ENCODE assay signal across 27 cellular contexts in the genomic region with DNA sequence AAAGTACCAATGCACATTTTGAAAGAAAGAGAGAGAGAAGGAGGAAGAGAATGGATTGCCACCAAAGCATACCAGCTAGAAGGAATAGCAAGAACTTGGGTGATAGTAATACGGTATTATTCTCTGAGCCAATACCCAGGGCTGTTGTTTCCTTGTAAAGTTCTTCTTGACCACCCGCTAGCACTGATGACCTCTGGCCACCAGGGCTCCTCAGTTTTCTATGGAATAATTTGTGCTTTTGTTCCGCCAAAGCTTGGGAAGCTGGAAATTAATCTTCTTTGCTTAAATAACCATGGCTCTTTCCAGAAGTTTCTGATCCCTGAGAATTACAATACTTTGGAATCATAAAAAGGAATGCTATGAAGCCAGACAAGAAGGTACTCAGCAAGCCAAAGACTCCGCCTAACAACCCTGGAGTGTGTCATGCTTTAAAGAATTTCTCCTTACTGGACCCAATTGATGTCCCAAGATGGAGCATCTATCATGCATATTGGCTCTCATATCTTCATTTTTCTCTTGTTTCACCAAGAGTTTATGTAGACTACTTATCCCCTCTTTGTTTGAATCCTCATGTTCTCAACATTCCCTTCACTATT. TPM values are rescaled to one million over a fixed set of nuclear protein-coding genes. Genes with fewer than 3 reads are reported as not detected.
A peak's percentile ranks its signal among the peaks of the same experiment; 100 is the strongest.
DNase-seq lines count a peak whose midpoint lies in the region; FAIRE-seq and TF ChIP-seq lines count a peak whose summit lies in the region.
"Had no signal": no experiment of that assay in that cellular context is flagged by ENCODE, and none has a peak within 500 bp of the region (broad histone marks: within the 10 kb centered on the region; RNA-seq: fewer than 3 reads in every experiment).

No MANE protein-coding gene starts in this region.

- H2BK12ac ChIP-seq in H1 (ENCODE audit: low read depth, low read length) = no peak overlapping the region

- no peak overlapping the region for H3K56ac ChIP-seq in H1 (replicated peaks; ENCODE audit: insufficient read length, low read depth, low read length)

- H2BK120ac ChIP-seq in H1 (replicated peaks; ENCODE audit: low read depth, low read length) = no peak overlapping the region

- no peak overlapping the region for H2BK20ac ChIP-seq in H1 (ENCODE audit: low read length)

- POLR2A ChIA-PET in H1 (lab: Charles Lee; ENCODE audit: partially characterized antibody) = no interaction called here

- no peak overlapping the region for H2BK15ac ChIP-seq in H1 (ENCODE audit: low read length)

- no peak for FAIRE-seq in H1 (lab: Jason Lieb, UNC)
- FAIRE-seq: D721Med had no signal

- 94% methylated on average over 4 of the region's 4 CpGs; no CpG with 5 or more reads in 1 of the 2 experiments for WGBS in H1 (ENCODE audit: extremely low coverage in 1 of 2, insufficient coverage in 1 of 2, insufficient read length in 1 of 2, insufficient replicate concordance in 2 of 2, low coverage in 1 of 2, low lambda C conversion rate in 2 of 2, missing lambda C conversion rate in 1 of 2), 2 experiments

- H3K4me3 ChIP-seq in H1 (ENCODE audit: extremely low read depth in 1 of 4, insufficient read depth in 2 of 4, low read depth in 3 of 4, low read length in 4 of 4) = no peak overlapping the region
- H3K4me3 ChIP-seq in vagina = no peak overlapping the region
- H3K4me3 ChIP-seq: ovary had no signal

- H3K27me3 ChIP-seq in H1 (replicated peaks in 1 of 4; ENCODE audit: control insufficient read depth in 3 of 4, extremely low read depth in 1 of 4, insufficient read depth in 3 of 4, low read length in 3 of 4) (no peaks in the 10 kb centered on the region), vagina (no peaks in the 10 kb centered on the region)
- H3K27me3 ChIP-seq: ovary, right atrium auricular region had no signal

- no peak overlapping the region for H3K18ac ChIP-seq in H1 (ENCODE audit: extremely low read depth, low read length)

- H3K9me3 ChIP-seq in H1 (ENCODE audit: insufficient read depth in 2 of 2, low read depth in 1 of 2, low read length in 1 of 2) (peaks cover 0 to 4% of the 10 kb centered on the region in 2 experiments; a peak in 1 of 4 replicates), vagina (no peaks in the 10 kb centered on the region)
- H3K9me3 ChIP-seq: ovary, right atrium auricular region, thoracic aorta had no signal

- H3K27ac Mint-ChIP-seq in mesothelial cell of epicardium = no peak overlapping the region
- H3K27ac Mint-ChIP-seq: activated CD4-positive, alpha-beta T cell treated with anti-CD3 and anti-CD28 coated beads, Interleukin-2, amount 10 ng/mL, durations not matched to agents 7 days and 5 days; activated naive CD4-positive, alpha-beta T cell treated with anti-CD3 and anti-CD28 coated beads, Interleukin-2, amount 50 U/mL, for 24 hours; CD14-positive monocyte; naive thymus-derived CD8-positive, alpha-beta T cell; stimulated activated naive B cell treated with anti-CD40 and anti-IgM and Interleukin-4, amounts not matched to agents 10 μg/mL and 1 μg/mL and 100 μg/mL, for 72 hours had no signal

- H2AFZ ChIP-seq in H1 (ENCODE audit: low read length) = no peak overlapping the region

- TF ChIP-seq CTCF in H1 (IDR thresholded peaks at IDR 0.05; ENCODE audit: control extremely low read depth in 1 of 3, insufficient read depth in 1 of 3, low read depth in 1 of 3, low read length in 3 of 3) (peak in 2 of 3 experiments; percentile 9 to 22; a peak in 1 of 4 replicates), mesothelial cell of epicardium (IDR thresholded peaks at IDR 0.05; ENCODE audit: unreplicated experiment) (peak; percentile 32), vagina (IDR thresholded peaks at IDR 0.05) (no peak)

- H3K23ac ChIP-seq in H1 (ENCODE audit: insufficient read length) = no peak overlapping the region

- H3K27me3 Mint-ChIP-seq in mesothelial cell of epicardium (ENCODE audit: low read depth) = peaks cover 5% of the 10 kb centered on the region

- no peaks in the 10 kb centered on the region for H3K36me3 Mint-ChIP-seq in mesothelial cell of epicardium
- H3K36me3 Mint-ChIP-seq: activated naive CD4-positive, alpha-beta T cell treated with anti-CD3 and anti-CD28 coated beads, Interleukin-2, amount 50 U/mL, for 24 hours; CD14-positive monocyte; naive thymus-derived CD8-positive, alpha-beta T cell; stimulated activated naive B cell treated with anti-CD40 and anti-IgM and Interleukin-4, amounts not matched to agents 10 μg/mL and 1 μg/mL and 100 μg/mL, for 72 hours had no signal

- no peak overlapping the region for H3K27ac ChIP-seq in H1 (ENCODE audit: low read depth, low read length)
- peak overlapping the region; percentile 48 for H3K27ac ChIP-seq in vagina
- H3K27ac ChIP-seq: ovary, thoracic aorta, VCaP had no signal

- H3K79me1 ChIP-seq in H1 (ENCODE audit: low read depth, low read length) = no peaks in the 10 kb centered on the region

- no peaks in the 10 kb centered on the region for H3K36me3 ChIP-seq in H1 (ENCODE audit: control insufficient read depth in 2 of 4, insufficient read depth in 4 of 4, low read length in 3 of 4)
- no peaks in the 10 kb centered on the region for H3K36me3 ChIP-seq in vagina
- H3K36me3 ChIP-seq: ovary, right atrium auricular region, thoracic aorta had no signal

- no peak overlapping the region for H4K91ac ChIP-seq in H1 (replicated peaks; ENCODE audit: insufficient read length, low read length)

- no peak overlapping the region for H2BK5ac ChIP-seq in H1 (ENCODE audit: low read depth, low read length)

- no peak overlapping the region for H3K4me2 ChIP-seq in H1 (ENCODE audit: insufficient read depth in 1 of 2, low read depth in 2 of 2, low read length in 2 of 2)

- no peak overlapping the region for H3K4me3 Mint-ChIP-seq in mesothelial cell of epicardium
- H3K4me3 Mint-ChIP-seq: activated CD4-positive, alpha-beta T cell treated with anti-CD3 and anti-CD28 coated beads, Interleukin-2, amount 10 ng/mL, durations not matched to agents 7 days and 5 days; activated naive CD4-positive, alpha-beta T cell treated with anti-CD3 and anti-CD28 coated beads, Interleukin-2, amount 50 U/mL, for 24 hours; CD14-positive monocyte; stimulated activated naive B cell treated with anti-CD40 and anti-IgM and Interleukin-4, amounts not matched to agents 10 μg/mL and 1 μg/mL and 100 μg/mL, for 72 hours had no signal

- TF ChIP-seq EP300 in H1 (IDR thresholded peaks at IDR 0.05; ENCODE audit: borderline replicate concordance in 1 of 2, low read depth in 2 of 2, low read length in 2 of 2) = no peak

- no peaks in the 10 kb centered on the region for H4K20me1 ChIP-seq in H1 (replicated peaks in 1 of 2; ENCODE audit: control insufficient read depth in 1 of 2, insufficient read depth in 2 of 2, low read length in 2 of 2)

- H3K4me1 Mint-ChIP-seq in mesothelial cell of epicardium = peaks cover 12% of the 10 kb centered on the region
- H3K4me1 Mint-ChIP-seq: activated CD4-positive, alpha-beta T cell treated with anti-CD3 and anti-CD28 coated beads, Interleukin-2, amount 10 ng/mL, durations not matched to agents 7 days and 5 days; activated naive CD4-positive, alpha-beta T cell treated with anti-CD3 and anti-CD28 coated beads, Interleukin-2, amount 50 U/mL, for 24 hours; stimulated activated naive B cell treated with anti-CD40 and anti-IgM and Interleukin-4, amounts not matched to agents 10 μg/mL and 1 μg/mL and 100 μg/mL, for 72 hours had no signal

- H3K4ac ChIP-seq in H1 (replicated peaks; ENCODE audit: insufficient read length, low read depth, low read length) = no peak overlapping the region

- H3K9me3 Mint-ChIP-seq in mesothelial cell of epicardium = peaks cover 7% of the 10 kb centered on the region
- H3K9me3 Mint-ChIP-seq: activated CD4-positive, alpha-beta T cell treated with anti-CD3 and anti-CD28 coated beads, Interleukin-2, amount 10 ng/mL, durations not matched to agents 7 days and 5 days had no signal

- CTCF ChIA-PET in H1 (lab: Charles Lee; ENCODE audit: partially characterized antibody) = interaction anchor here (0.6 to 1.4 kb wide), 6 partner anchors 13 to 1084 kb away, joined by 3 to 5 read pairs (median 3); no protein-coding TSS in a partner anchor

- no peak overlapping the region for H4K8ac ChIP-seq in H1 (ENCODE audit: extremely low read depth, insufficient read depth, low read length)

- DNase-seq in LHCN-M2 (ENCODE audit: low read depth) = peak; percentile 24
- DNase-seq in H1 (ENCODE audit: low read depth in 1 of 2, low spot score in 2 of 2) = no peak
- no peak for DNase-seq in mesothelial cell of epicardium (ENCODE audit: low spot score in 2 of 2, unreplicated experiment in 2 of 2)
- DNase-seq in vagina (ENCODE audit: extremely low spot score in 2 of 2) = no peak
- DNase-seq in amygdala (lab: John Stamatoyannopoulos, UW) = no peak
- DNase-seq in RPMI8226 = no peak
- no peak for DNase-seq in DMS153 treated with DMSO at 0.1 percent for 48 hours (lab: John Stamatoyannopoulos, UW; ENCODE audit: unreplicated experiment)
- DNase-seq: activated CD4-positive, alpha-beta T cell treated with anti-CD3 and anti-CD28 coated beads, Interleukin-2, amount 10 ng/mL, durations not matched to agents 7 days and 5 days; aorta; EL; naive thymus-derived CD8-positive, alpha-beta T cell; NCI-H1105; NCI-H226; stimulated activated CD4-positive, alpha-beta T cell treated with anti-CD3 and anti-CD28 coated beads, Interleukin-12 subunit alpha, Interleukin-12 subunit beta, amount 100 ng/mL, for 4 hours; stimulated activated CD4-positive, alpha-beta T cell treated with anti-CD3 and anti-CD28 coated beads, Interleukin-4, amount 100 ng/mL, for 24 hours; stimulated activated naive B cell treated with anti-CD40 and anti-IgM and Interleukin-4, amounts not matched to agents 10 μg/mL and 1 μg/mL and 100 μg/mL, for 72 hours had no signal

- H3K4me1 ChIP-seq in H1 (replicated peaks in 1 of 4; ENCODE audit: control insufficient read depth in 3 of 4, insufficient read depth in 4 of 4, low read length in 3 of 4) (no peaks in the 10 kb centered on the region), vagina (peaks cover 9% of the 10 kb centered on the region)

- H4K5ac ChIP-seq in H1 (ENCODE audit: insufficient read length, low read depth, low read length) = no peak overlapping the region

- H2AK5ac ChIP-seq in H1 (ENCODE audit: low read depth, low read length) = no peak overlapping the region

- H3K79me2 ChIP-seq in H1 (ENCODE audit: control insufficient read depth in 1 of 2, insufficient read depth in 2 of 2, low read length in 2 of 2) = no peaks in the 10 kb centered on the region

- TF ChIP-seq POLR2A in H1 (IDR thresholded peaks at IDR 0.05; ENCODE audit: control extremely low read depth in 1 of 2, low read depth in 2 of 2, low read length in 2 of 2) = no peak
- no peak for TF ChIP-seq POLR2A in vagina (IDR thresholded peaks at IDR 0.05)

- H3K9ac ChIP-seq in H1 (replicated peaks in 1 of 4; ENCODE audit: extremely low read depth in 1 of 4, low read depth in 3 of 4, low read length in 3 of 4) = no peak overlapping the region

- no peaks in the 10 kb centered on the region for H3K23me2 ChIP-seq in H1 (ENCODE audit: low read depth, low read length)

- intact Hi-C loops in vagina (cut with DNase I) = loop anchor here (5.0 kb wide), 1 partner anchor 663 kb away; no protein-coding TSS in a partner anchor

- peak; percentile 9 to 33; a peak in 1 of 4 replicates for TF ChIP-seq RAD21 in H1 (IDR thresholded peaks at IDR 0.05 in 1 of 2, conservative IDR thresholded peaks at IDR 0.05 in 1 of 2; ENCODE audit: low read depth in 2 of 2, low read length in 2 of 2)

- H3K14ac ChIP-seq in H1 (ENCODE audit: insufficient read length) = no peak overlapping the region

RNA-seq across cellular contexts. Expression of a gene that starts 29.8 kb away (rescaled TPM):
- total RNA-seq in LHCN-M2 (2014; rRNA removed) = not detected in 2 replicates
- polyA plus RNA-seq in LHCN-M2 (2012) = not detected
- not detected in 2 replicates for total RNA-seq in H1 (2021; fragmentation: NEBNext Ultra II Directional; extraction: Animal tissue kit (Norgen Biotek cat#: 25700))
- not detected in 2 replicates for polyA plus RNA-seq in H1 (2011; rRNA removed)
- not detected for polyA plus RNA-seq in H1 (2011; cell fraction: cytosol; rRNA removed)
- not detected for polyA plus RNA-seq in H1 (2011; cell fraction: nucleus; rRNA removed)
- not detected in 4 replicates for polyA plus RNA-seq in H1 (2012, experiment 1 of 2)
- polyA plus RNA-seq in H1 (2012, experiment 2 of 2) = not detected
- not detected for polyA plus RNA-seq in H1 (2013, experiment 1 of 2)
- not detected for polyA plus RNA-seq in H1 (2013, experiment 2 of 2)
- polyA minus RNA-seq in H1 (2011; rRNA and poly(A)+ RNA removed) = not detected in 2 replicates
- polyA minus RNA-seq in H1 (2011; cell fraction: cytosol; rRNA and poly(A)+ RNA removed) = not detected
- not detected for polyA minus RNA-seq in H1 (2011; cell fraction: nucleus; rRNA and poly(A)+ RNA removed)
- not detected in 3 replicates for total RNA-seq in mesothelial cell of epicardium
- total RNA-seq in vagina = 1.5 TPM
- total RNA-seq: activated CD4-positive, alpha-beta T cell treated with anti-CD3 and anti-CD28 coated beads, Interleukin-2, amount 10 ng/mL, durations not matched to agents 7 days and 5 days; aorta; fibroblast of lung; glomerular endothelial cell; mesenteric fat pad; naive thymus-derived CD8-positive, alpha-beta T cell; ovary; right atrium auricular region; T-helper 2 cell treated with Interferon-gamma antibody and Interleukin-4, amounts not matched to agents 100 ng/mL and 5 ng/mL, for 36 hours; thoracic aorta had no signal
- polyA plus RNA-seq: aorta; CD14-positive monocyte; fibroblast of lung; naive thymus-derived CD8-positive, alpha-beta T cell; ovary had no signal

Comparison
In these comparisons a context has a peak if more than half of its experiments do, and no peak if none do; other contexts are left out.
1. CTCF ChIP-seq: peak in H1 (2 of 3) and mesothelial cell of epicardium (single experiment); none in vagina (0 of 3).